In genomic region chr10:9987197-9987596, GRCh38 we compare ENCODE assay signal across 19 cellular contexts.
"Had no signal": no experiment of that assay in that cellular context is flagged by ENCODE, and none has a peak within 500 bp of the region (broad histone marks: within the 10 kb centered on the region; RNA-seq: fewer than 3 reads in every experiment).

No MANE protein-coding gene starts in this region.

- FAIRE-seq: RCC 7860 had no signal

- DNase-seq: Kasumi-1, KG1, MM.1S, NCI-H1092 treated with DMSO at 0.1 percent for 48 hours, NCI-H1436, NCI-H187, NCI-H2029, NCI-H2081 treated with DMSO at 0.1 percent for 48 hours, NCI-H2171, NCI-H226, NCI-H446, NCI-H510A, NCI-H524 treated with DMSO at 0.1 percent for 48 hours, NCI-H69, NCI-H774, Right ventricle myocardium superior, RPMI8226, SK-N-SH had no signal
